12 cellular contexts compared by ENCODE assay signal in genomic region chr2:30686669-30687068, GRCh38.
DNase-seq lines count a peak whose midpoint lies in the region; ATAC-seq and TF ChIP-seq lines count a peak whose summit lies in the region.
"Had no signal": no experiment of that assay in that cellular context is flagged by ENCODE, and none has a peak within 500 bp of the region (broad histone marks: within the 10 kb centered on the region; RNA-seq: fewer than 3 reads in every experiment).

No MANE protein-coding gene starts in this region.

- H3K36me3 ChIP-seq in left ventricle myocardium inferior (no peaks in the 10 kb centered on the region), sigmoid colon (no peaks in the 10 kb centered on the region)
- H3K36me3 ChIP-seq: SJCRH30 had no signal

- H3K27ac ChIP-seq in left ventricle myocardium inferior (replicated peaks) (peak overlapping the region; percentile 90), sigmoid colon (peak overlapping the region in 1 of 4 donors; percentile 60)
- H3K27ac ChIP-seq: GM23248, SJCRH30 had no signal

- TF ChIP-seq POLR2A in sigmoid colon (IDR thresholded peaks at IDR 0.05), result no peak

- WGBS in sigmoid colon, 2 donors, result 86 to 90% methylated on average over 4 of the region's 4 CpGs

- TF ChIP-seq EP300 in sigmoid colon (IDR thresholded peaks at IDR 0.05), result no peak

- intact Hi-C loops in left ventricle myocardium inferior (cut with micrococcal nuclease), result no loop called here
- intact Hi-C loops in Right ventricle myocardium inferior (cut with DNase I), result loop anchor here (5.0 kb wide), 2 partner anchors 59 to 229 kb away; no protein-coding TSS in a partner anchor
- intact Hi-C loops in sigmoid colon (cut with DNase I), result no loop called here

- no peaks in the 10 kb centered on the region for H3K9me3 ChIP-seq in left ventricle myocardium inferior (replicated peaks)
- H3K9me3 ChIP-seq in sigmoid colon, result no peaks in the 10 kb centered on the region
- H3K9me3 ChIP-seq: SJCRH30 had no signal

- no peak for ATAC-seq in Right ventricle myocardium inferior
- no peak for ATAC-seq in left lobe of liver

- no peak for TF ChIP-seq CTCF in left ventricle myocardium inferior (IDR thresholded peaks at IDR 0.05; ENCODE audit: borderline replicate concordance)
- no peak for TF ChIP-seq CTCF in sigmoid colon (IDR thresholded peaks at IDR 0.05)

- H3K27me3 ChIP-seq in left ventricle myocardium inferior (ENCODE audit: low read depth) (no peaks in the 10 kb centered on the region), sigmoid colon (no peaks in the 10 kb centered on the region)
- H3K27me3 ChIP-seq: SJCRH30 had no signal

- no peak overlapping the region for H3K4me3 ChIP-seq in left ventricle myocardium inferior
- H3K4me3 ChIP-seq in sigmoid colon, result no peak overlapping the region
- H3K4me3 ChIP-seq: GM23248, SJCRH30 had no signal

- H3K4me1 ChIP-seq in left ventricle myocardium inferior (peaks cover 44% of the 10 kb centered on the region), sigmoid colon (peaks cover 0 to 37% (median 29%) of the 10 kb centered on the region in 4 donors)
- H3K4me1 ChIP-seq: SJCRH30 had no signal

- DNase-seq in left ventricle myocardium inferior (no peak), Right ventricle myocardium inferior (ENCODE audit: missing footprints) (no peak), NCI-H146 treated with DMSO at 0.1 percent for 48 hours (lab: John Stamatoyannopoulos, UW; ENCODE audit: unreplicated experiment) (peak; percentile 39), left lobe of liver (ENCODE audit: low spot score) (peak; percentile 4), sigmoid colon (peak; percentile 39), epidermal melanocyte (ENCODE audit: insufficient read length, low spot score) (no peak), NCI-H2081 treated with DMSO at 0.1 percent for 48 hours (lab: John Stamatoyannopoulos, UW) (no peak)
- DNase-seq in activated T-cell treated with anti-CD3 and anti-CD28 coated beads, Interleukin-2, amount 50 U/mL, for 48 hours, result no peak
- DNase-seq: CD8-positive, alpha-beta memory T cell; GM23248; NCI-H1048 had no signal

Comparison
In these comparisons a context has a peak if more than half of its experiments do, and no peak if none do; other contexts are left out.
1. DNase-seq: peak in NCI-H146 treated with DMSO at 0.1 percent for 48 hours (single experiment), left lobe of liver (single experiment) and sigmoid colon (single experiment); none in left ventricle myocardium inferior (single experiment), Right ventricle myocardium inferior (single experiment), activated T-cell treated with anti-CD3 and anti-CD28 coated beads, Interleukin-2, amount 50 U/mL, for 48 hours (0 of 2), epidermal melanocyte (single experiment) and NCI-H2081 treated with DMSO at 0.1 percent for 48 hours (single experiment).